19 cellular contexts compared by ENCODE assay signal in the genomic region with DNA sequence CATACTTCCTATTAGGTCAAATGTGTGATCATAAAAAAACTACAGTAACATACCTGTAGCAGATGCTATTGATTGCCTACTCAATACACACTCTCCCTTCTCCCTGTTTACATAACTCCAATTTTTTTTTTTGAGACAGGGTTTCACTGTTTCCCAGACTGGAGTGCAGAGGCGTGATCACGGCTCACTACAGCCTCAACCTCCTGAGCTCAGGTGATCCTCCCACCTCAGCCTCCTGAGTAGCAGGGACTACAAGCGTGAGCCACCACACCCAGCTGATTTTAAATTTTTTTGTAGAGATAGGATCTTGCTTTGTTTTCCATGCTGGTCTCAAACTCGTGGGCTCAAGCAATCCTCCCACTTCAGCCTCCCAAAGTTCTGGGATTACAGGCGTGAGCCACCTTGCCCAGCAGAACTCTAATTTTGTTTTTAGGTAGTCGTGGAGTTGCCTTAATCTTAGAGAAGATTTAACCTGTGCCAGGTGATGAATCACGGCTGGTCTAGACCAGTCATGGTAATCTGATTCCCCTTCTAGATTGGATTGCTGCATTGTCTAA.
"Had no signal": no experiment of that assay in that cellular context is flagged by ENCODE, and none has a peak within 500 bp of the region (broad histone marks: within the 10 kb centered on the region; RNA-seq: fewer than 3 reads in every experiment).

No MANE protein-coding gene starts in this region.

- H3K4me3 ChIP-seq: esophagus muscularis mucosa, heart right ventricle, left lung, tibial artery had no signal

- H3K27me3 ChIP-seq: esophagus muscularis mucosa, heart right ventricle, left lung, tibial artery had no signal

- H3K36me3 ChIP-seq: esophagus muscularis mucosa, heart right ventricle, left lung, tibial artery had no signal

- DNase-seq: activated B cell treated with CpG ODN at 0.5 μM for 24 hours; activated CD4-positive, alpha-beta T cell treated with anti-CD3 and anti-CD28 coated beads for 4 hours; activated CD8-positive, alpha-beta T cell treated with anti-CD3 and anti-CD28 coated beads for 36 hours; activated naive CD4-positive, alpha-beta T cell treated with Interleukin-2 at 50 U/mL for 16 hours; activated T-cell treated with anti-CD3 and anti-CD28 coated beads, Interleukin-2, amount 50 U/mL, for 24 hours; anterior cingulate cortex; effector CD4-positive, alpha-beta T cell; heart right ventricle; left lung; nephron progenitor cell; nucleus accumbens; retina; stimulated activated CD4-positive, alpha-beta T cell treated with anti-CD3 and anti-CD28 coated beads, Interleukin-12 subunit alpha, Interleukin-12 subunit beta, amount 100 ng/mL, for 4 hours; stimulated activated CD4-positive, alpha-beta T cell treated with anti-CD3 and anti-CD28 coated beads, Interleukin-1b, Interleukin-23, amount 100 ng/mL, for 48 hours; stimulated activated CD8-positive, alpha-beta memory T cell treated with anti-CD3 and anti-CD28 coated beads, Interleukin-4, amount 100 ng/mL, for 48 hours; stimulated activated naive CD8-positive, alpha-beta T cell treated with anti-CD3 and anti-CD28 coated beads, Interleukin-15, Interleukin-2, amounts not matched to agents 100 U/mL and 50 U/mL, for 24 hours; substantia nigra; tibial artery had no signal

- H3K9me3 ChIP-seq: esophagus muscularis mucosa, heart right ventricle, left lung, tibial artery had no signal

- H3K27ac ChIP-seq: esophagus muscularis mucosa, heart right ventricle, left lung, tibial artery had no signal

- H3K4me1 ChIP-seq: esophagus muscularis mucosa, heart right ventricle, left lung, tibial artery had no signal

- ATAC-seq: activated CD8-positive, alpha-beta T cell treated with anti-CD3 and anti-CD28 coated beads for 36 hours; heart right ventricle; left lung; stimulated activated naive CD8-positive, alpha-beta T cell treated with anti-CD3 and anti-CD28 coated beads, Interleukin-15, Interleukin-2, amounts not matched to agents 100 U/mL and 50 U/mL, for 24 hours had no signal
